1 cellular context compared by ENCODE assay signal in genomic region chr9:36840895-36841536, GRCh38.
TF ChIP-seq lines count a peak whose summit lies in the region.

No MANE protein-coding gene starts in this region.

TF ChIP-seq in HepG2, 621 proteins besides CTCF, POLR2A, EP300 and RAD21 (continued from another document and continues in another):
- TF ChIP-seq FOXO4 (CRISPR knock-in tag; conservative IDR thresholded peaks at IDR 0.05): no peak
- no peak for TF ChIP-seq JARID2 (CRISPR knock-in tag; IDR thresholded peaks at IDR 0.05; ENCODE audit: insufficient replicate concordance)
- no peak for TF ChIP-seq TBL1XR1 (IDR thresholded peaks at IDR 0.05; ENCODE audit: borderline replicate concordance, low read length, partially characterized antibody)
- TF ChIP-seq DRAP1 (CRISPR knock-in tag; IDR thresholded peaks at IDR 0.05): no peak
- TF ChIP-seq ZSCAN22 (CRISPR knock-in tag; IDR thresholded peaks at IDR 0.05): no peak
- TF ChIP-seq ZNF777 (CRISPR knock-in tag; IDR thresholded peaks at IDR 0.05): no peak
- no peak for TF ChIP-seq RFX5 (IDR thresholded peaks at IDR 0.05; ENCODE audit: low read depth, low read length)
- TF ChIP-seq NPAS2 (CRISPR knock-in tag; IDR thresholded peaks at IDR 0.05; ENCODE audit: borderline replicate concordance): no peak
- TF ChIP-seq ZSCAN12 (CRISPR knock-in tag; IDR thresholded peaks at IDR 0.05): no peak
- no peak for TF ChIP-seq FOXO1 (CRISPR knock-in tag; IDR thresholded peaks at IDR 0.05)
- peak in 1 of 2 experiments; percentile 42; a peak in 1 of 4 replicates for TF ChIP-seq ATF4 (CRISPR knock-in tag; IDR thresholded peaks at IDR 0.05)
- TF ChIP-seq ZNF772 (CRISPR knock-in tag; IDR thresholded peaks at IDR 0.05): no peak
- no peak for TF ChIP-seq ZNF577 (CRISPR knock-in tag; IDR thresholded peaks at IDR 0.05; ENCODE audit: borderline replicate concordance, low read depth)
- no peak for TF ChIP-seq ZNF30 (CRISPR knock-in tag; IDR thresholded peaks at IDR 0.05)
- TF ChIP-seq CENPX (CRISPR knock-in tag; IDR thresholded peaks at IDR 0.05): no peak
- peak; percentile 53; the same call in 1 of the 2 replicates for TF ChIP-seq BCL6 (CRISPR knock-in tag; IDR thresholded peaks at IDR 0.05)
- TF ChIP-seq ZNF17 (CRISPR knock-in tag; IDR thresholded peaks at IDR 0.05): no peak
- no peak for TF ChIP-seq ZNF333 (CRISPR knock-in tag; IDR thresholded peaks at IDR 0.05; ENCODE audit: borderline replicate concordance)
- TF ChIP-seq ATAD3A (CRISPR knock-in tag; IDR thresholded peaks at IDR 0.05): no peak
- TF ChIP-seq ZNF382 (CRISPR knock-in tag; IDR thresholded peaks at IDR 0.05; ENCODE audit: borderline replicate concordance): no peak
- no peak for TF ChIP-seq RERE (CRISPR knock-in tag; IDR thresholded peaks at IDR 0.05; ENCODE audit: low read depth)
- no peak for TF ChIP-seq ZNF143 (CRISPR knock-in tag; IDR thresholded peaks at IDR 0.05)
- no peak for TF ChIP-seq DNMT3B (CRISPR knock-in tag; conservative IDR thresholded peaks at IDR 0.05)
- no peak for TF ChIP-seq ELK4 (CRISPR knock-in tag; IDR thresholded peaks at IDR 0.05; ENCODE audit: borderline replicate concordance)
- no peak for TF ChIP-seq MEF2D (CRISPR knock-in tag; IDR thresholded peaks at IDR 0.05)
- no peak for TF ChIP-seq AHDC1 (CRISPR knock-in tag; IDR thresholded peaks at IDR 0.05; ENCODE audit: borderline replicate concordance)
- no peak for TF ChIP-seq SOX6 (IDR thresholded peaks at IDR 0.05)
- peak; percentile 74; the same call in 1 of the 2 replicates for TF ChIP-seq SOX6 (CRISPR knock-in tag; IDR thresholded peaks at IDR 0.05)
- no peak for TF ChIP-seq KAT7 (CRISPR knock-in tag; IDR thresholded peaks at IDR 0.05; ENCODE audit: borderline replicate concordance)
- TF ChIP-seq ZSCAN20 (CRISPR knock-in tag; IDR thresholded peaks at IDR 0.05; ENCODE audit: borderline replicate concordance): no peak
- TF ChIP-seq ETV5 (CRISPR knock-in tag; IDR thresholded peaks at IDR 0.05; ENCODE audit: borderline replicate concordance): no peak
- TF ChIP-seq MAF1 (CRISPR knock-in tag; IDR thresholded peaks at IDR 0.05; ENCODE audit: borderline replicate concordance): no peak
- no peak for TF ChIP-seq NFKBIZ (CRISPR knock-in tag; IDR thresholded peaks at IDR 0.05)
- TF ChIP-seq SAP130 (CRISPR knock-in tag; IDR thresholded peaks at IDR 0.05; ENCODE audit: low read depth): no peak
- 0 out of 2 replicates have a peak, but pooled peaks have one; percentile 23 for TF ChIP-seq NR2F6 (IDR thresholded peaks at IDR 0.05)
- TF ChIP-seq NR2F6 (CRISPR knock-in tag; IDR thresholded peaks at IDR 0.05): 0 out of 2 replicates have a peak, but pooled peaks have one; percentile 10
- TF ChIP-seq PAXIP1 (CRISPR knock-in tag; conservative IDR thresholded peaks at IDR 0.05): 0 out of 2 replicates have a peak, but pooled peaks have one; percentile 28
- peak; percentile 35; the same call in 1 of the 2 replicates for TF ChIP-seq SALL1 (CRISPR knock-in tag; IDR thresholded peaks at IDR 0.05)
- TF ChIP-seq ZNF124 (CRISPR knock-in tag; IDR thresholded peaks at IDR 0.05): no peak
- TF ChIP-seq SOX13 (IDR thresholded peaks at IDR 0.05): no peak
- TF ChIP-seq SOX13 (CRISPR knock-in tag; conservative IDR thresholded peaks at IDR 0.05 in 1 of 2, IDR thresholded peaks at IDR 0.05 in 1 of 2): peak in 1 of 2 experiments; percentile 54; a peak in 2 of 4 replicates
- no peak for TF ChIP-seq E2F5 (CRISPR knock-in tag; conservative IDR thresholded peaks at IDR 0.05)
- TF ChIP-seq CEBPB (IDR thresholded peaks at IDR 0.05; ENCODE audit: borderline replicate concordance, low read depth, low read length): peak; percentile 88
- no peak for TF ChIP-seq HOXA5 (CRISPR knock-in tag; IDR thresholded peaks at IDR 0.05)
- TF ChIP-seq CEBPG (CRISPR knock-in tag; IDR thresholded peaks at IDR 0.05): peak; percentile 68
